Comparison of ENCODE assay signal across 34 cellular contexts in genomic region chr7:132497098-132497497, GRCh38.
"Had no signal": no experiment of that assay in that cellular context is flagged by ENCODE, and none has a peak within 500 bp of the region (broad histone marks: within the 10 kb centered on the region; RNA-seq: fewer than 3 reads in every experiment).

No MANE protein-coding gene starts in this region.

- H3K27me3 ChIP-seq: ascending aorta, cardiac muscle cell had no signal

- H3K36me3 Mint-ChIP-seq: activated CD4-positive, alpha-beta memory T cell treated with anti-CD3 and anti-CD28 coated beads for 36 hours; activated naive CD8-positive, alpha-beta T cell; brain had no signal

- DNase-seq: activated B cell treated with CpG ODN at 0.5 μM for 24 hours; activated CD4-positive, alpha-beta memory T cell treated with anti-CD3 and anti-CD28 coated beads for 36 hours; activated CD4-positive, alpha-beta T cell treated with anti-CD3 and anti-CD28 coated beads for 4 hours; activated CD4-positive, alpha-beta T cell treated with anti-CD3 and anti-CD28 coated beads, Interleukin-2, amount 10 ng/mL, durations not matched to agents 24 days and 14 days; activated CD4-positive, alpha-beta T cell treated with anti-CD3 and anti-CD28 coated beads, Interleukin-2, amount 50 U/mL, for 1 hour; activated CD4-positive, alpha-beta T cell treated with anti-CD3 and anti-CD28 coated beads, Interleukin-2, amount 50 U/mL, for 4 hours; activated CD4-positive, CD25-positive, alpha-beta regulatory T cell treated with anti-CD3 and anti-CD28 coated beads, Interleukin-2, amount 50 U/mL, for 72 hours; activated CD8-positive, alpha-beta memory T cell treated with anti-CD3 and anti-CD28 coated beads, Interleukin-2, amount 50 U/mL, for 4 hours; activated CD8-positive, alpha-beta T cell treated with anti-CD3 and anti-CD28 coated beads for 36 hours; activated effector memory CD4-positive, alpha-beta T cell treated with Interleukin-2 at 50 U/mL for 16 hours; activated gamma-delta T cell; activated naive CD4-positive, alpha-beta T cell treated with anti-CD3 and anti-CD28 coated beads, Interleukin-2, amount 10 ng/mL, durations not matched to agents 7 days and 5 days; activated naive CD4-positive, alpha-beta T cell treated with Interleukin-2 at 50 U/mL for 16 hours; activated naive CD8-positive, alpha-beta T cell treated with anti-CD3 and anti-CD28 coated beads, Interleukin-2, amount 10 ng/mL, durations not matched to agents 7 days and 5 days; activated naive CD8-positive, alpha-beta T cell treated with anti-CD3 and anti-CD28 coated beads, Interleukin-2, amount 50 U/mL, for 24 hours; activated T-cell treated with anti-CD3 and anti-CD28 coated beads for 4 hours; activated T-cell treated with anti-CD3 and anti-CD28 coated beads, Interleukin-2, amount 50 U/mL, for 1 hour; activated T-cell treated with anti-CD3 and anti-CD28 coated beads, Interleukin-2, amount 50 U/mL, for 4 hours; amygdala; anterior cingulate cortex; caudate nucleus; cerebellar nuclear complex; T-helper 2 cell; T-helper 9 cell had no signal

- ATAC-seq: activated CD8-positive, alpha-beta T cell treated with anti-CD3 and anti-CD28 coated beads for 36 hours; activated naive CD8-positive, alpha-beta T cell treated with anti-CD3 and anti-CD28 coated beads, Interleukin-2, amount 50 U/mL, for 24 hours; activated T-cell treated with anti-CD3 and anti-CD28 coated beads, Interleukin-2, amount 50 U/mL, for 4 hours had no signal

- H3K4me3 ChIP-seq: ascending aorta, cardiac muscle cell had no signal

- H3K27me3 Mint-ChIP-seq: activated B cell treated with CpG ODN at 0.5 μM for 24 hours; activated CD4-positive, alpha-beta memory T cell treated with anti-CD3 and anti-CD28 coated beads for 36 hours; activated CD8-positive, alpha-beta T cell treated with anti-CD3 and anti-CD28 coated beads for 36 hours; activated naive CD4-positive, alpha-beta T cell treated with anti-CD3 and anti-CD28 coated beads, Interleukin-2, amount 50 U/mL, for 24 hours; activated naive CD8-positive, alpha-beta T cell; activated naive CD8-positive, alpha-beta T cell treated with anti-CD3 and anti-CD28 coated beads, Interleukin-2, amount 50 U/mL, for 24 hours; central memory CD8-positive, alpha-beta T cell had no signal

- H3K9me3 Mint-ChIP-seq: activated B cell treated with CpG ODN at 0.5 μM for 24 hours; activated CD4-positive, alpha-beta memory T cell treated with anti-CD3 and anti-CD28 coated beads for 36 hours; activated CD8-positive, alpha-beta T cell treated with anti-CD3 and anti-CD28 coated beads for 36 hours; activated naive CD4-positive, alpha-beta T cell treated with anti-CD3 and anti-CD28 coated beads, Interleukin-2, amount 10 ng/mL, durations not matched to agents 7 days and 5 days; activated naive CD4-positive, alpha-beta T cell treated with anti-CD3 and anti-CD28 coated beads, Interleukin-2, amount 50 U/mL, for 24 hours; activated naive CD8-positive, alpha-beta T cell treated with anti-CD3 and anti-CD28 coated beads, Interleukin-2, amount 10 ng/mL, durations not matched to agents 7 days and 5 days; activated naive CD8-positive, alpha-beta T cell treated with anti-CD3 and anti-CD28 coated beads, Interleukin-2, amount 50 U/mL, for 24 hours; activated T-cell treated with anti-CD3 and anti-CD28 coated beads, Interleukin-2, amount 50 U/mL, for 4 hours; activated T-helper 2 cell treated with anti-CD3 and anti-CD28 coated beads, Interferon-gamma antibody, Interleukin-2, Interleukin-4, amounts not matched to agents 10 μg/mL and 5 μg/mL and 100 μg/mL, durations not matched to agents 14 hours and 24 hours and 36 hours; central memory CD8-positive, alpha-beta T cell; T-helper 1 cell treated with Interleukin-12 subunit alpha and Interleukin-12 subunit beta and Interleukin-4 antibody, amounts not matched to agents 30 μg/mL and 1 μg/mL, for 36 hours; T-helper 2 cell treated with Interferon-gamma antibody and Interleukin-4, amounts not matched to agents 5 μg/mL and 100 μg/mL, for 36 hours had no signal

- H3K27ac ChIP-seq: ascending aorta, cardiac muscle cell, VCaP had no signal

- H3K4me3 Mint-ChIP-seq: activated B cell treated with CpG ODN at 0.5 μM for 24 hours; activated CD4-positive, alpha-beta memory T cell treated with anti-CD3 and anti-CD28 coated beads for 36 hours; activated CD4-positive, alpha-beta T cell treated with anti-CD3 and anti-CD28 coated beads, Interleukin-2, amount 10 ng/mL, durations not matched to agents 24 days and 14 days; activated CD8-positive, alpha-beta T cell treated with anti-CD3 and anti-CD28 coated beads for 36 hours; activated naive CD4-positive, alpha-beta T cell treated with anti-CD3 and anti-CD28 coated beads, Interleukin-2, amount 10 ng/mL, durations not matched to agents 7 days and 5 days; activated naive CD4-positive, alpha-beta T cell treated with anti-CD3 and anti-CD28 coated beads, Interleukin-2, amount 50 U/mL, for 24 hours; activated naive CD8-positive, alpha-beta T cell; activated naive CD8-positive, alpha-beta T cell treated with anti-CD3 and anti-CD28 coated beads, Interleukin-2, amount 10 ng/mL, durations not matched to agents 7 days and 5 days; activated naive CD8-positive, alpha-beta T cell treated with anti-CD3 and anti-CD28 coated beads, Interleukin-2, amount 50 U/mL, for 24 hours; activated T-cell treated with anti-CD3 and anti-CD28 coated beads, Interleukin-2, amount 50 U/mL, for 4 hours; brain; central memory CD8-positive, alpha-beta T cell; T-helper 1 cell treated with Interleukin-12 subunit alpha and Interleukin-12 subunit beta and Interleukin-4 antibody, amounts not matched to agents 30 μg/mL and 1 μg/mL, for 36 hours; T-helper 2 cell treated with Interferon-gamma antibody and Interleukin-4, amounts not matched to agents 5 μg/mL and 100 μg/mL, for 36 hours had no signal

- H3K36me3 ChIP-seq: ascending aorta, cardiac muscle cell had no signal

- H3K9me3 ChIP-seq: ascending aorta had no signal

- H3K4me1 Mint-ChIP-seq: activated B cell treated with CpG ODN at 0.5 μM for 24 hours; activated naive CD4-positive, alpha-beta T cell treated with anti-CD3 and anti-CD28 coated beads, Interleukin-2, amount 50 U/mL, for 24 hours; activated naive CD8-positive, alpha-beta T cell treated with anti-CD3 and anti-CD28 coated beads, Interleukin-2, amount 50 U/mL, for 24 hours; central memory CD8-positive, alpha-beta T cell had no signal

- H3K27ac Mint-ChIP-seq: activated B cell treated with CpG ODN at 0.5 μM for 24 hours; activated CD4-positive, alpha-beta memory T cell treated with anti-CD3 and anti-CD28 coated beads for 36 hours; activated CD4-positive, alpha-beta T cell treated with anti-CD3 and anti-CD28 coated beads, Interleukin-2, amount 10 ng/mL, durations not matched to agents 24 days and 14 days; activated CD8-positive, alpha-beta T cell treated with anti-CD3 and anti-CD28 coated beads for 36 hours; activated naive CD4-positive, alpha-beta T cell treated with anti-CD3 and anti-CD28 coated beads, Interleukin-2, amount 10 ng/mL, durations not matched to agents 7 days and 5 days; activated naive CD4-positive, alpha-beta T cell treated with anti-CD3 and anti-CD28 coated beads, Interleukin-2, amount 50 U/mL, for 24 hours; activated naive CD8-positive, alpha-beta T cell; activated naive CD8-positive, alpha-beta T cell treated with anti-CD3 and anti-CD28 coated beads, Interleukin-2, amount 10 ng/mL, durations not matched to agents 7 days and 5 days; activated naive CD8-positive, alpha-beta T cell treated with anti-CD3 and anti-CD28 coated beads, Interleukin-2, amount 50 U/mL, for 24 hours; activated T-helper 2 cell treated with anti-CD3 and anti-CD28 coated beads, Interferon-gamma antibody, Interleukin-2, Interleukin-4, amounts not matched to agents 10 μg/mL and 5 μg/mL and 100 μg/mL, durations not matched to agents 14 hours and 24 hours and 36 hours; T-helper 1 cell treated with Interleukin-12 subunit alpha and Interleukin-12 subunit beta and Interleukin-4 antibody, amounts not matched to agents 30 μg/mL and 1 μg/mL, for 36 hours; T-helper 2 cell treated with Interferon-gamma antibody and Interleukin-4, amounts not matched to agents 5 μg/mL and 100 μg/mL, for 36 hours had no signal
